ENCODE assay signal across 8 cellular contexts in genomic region chr4:181143241-181143854, GRCh38.
DNase-seq lines count a peak whose midpoint lies in the region; ATAC-seq, FAIRE-seq and TF ChIP-seq lines count a peak whose summit lies in the region.

No MANE protein-coding gene starts in this region.

- H3K4me1 ChIP-seq in K562 (replicated peaks in 1 of 2; ENCODE audit: control insufficient read depth in 2 of 2, insufficient read depth in 2 of 2, low read length in 2 of 2): no peaks in the 10 kb centered on the region

- BruUV-seq in K562 (replicated peaks; lab: Mats Ljungman, UMichigan): no TSS peak

- no peak overlapping the region for H3K4me3 ChIP-seq in K562

- no peaks in the 10 kb centered on the region for H3K9me3 ChIP-seq in K562 (replicated peaks; ENCODE audit: control insufficient read depth, insufficient read depth, low read depth, low read length)

- POLR2A ChIA-PET in K562 (lab: Yijun Ruan, JAX): no interaction called here

- intact Hi-C loops in Right ventricle myocardium superior (cut with DNase I): loop anchor here (5.0 kb wide), 1 partner anchor 384 kb away; no protein-coding TSS in a partner anchor
- intact Hi-C loops in Right ventricle myocardium inferior (cut with DNase I): loop anchor here (1.0 to 5.0 kb wide), 2 partner anchors 119 to 385 kb away; no protein-coding TSS in a partner anchor
- intact Hi-C loops in K562 (cut with micrococcal nuclease): loop anchor here (1.0 to 2.0 kb wide), 3 partner anchors 385 to 1782 kb away; no protein-coding TSS in a partner anchor

- H3K4me2 ChIP-seq in K562 (ENCODE audit: insufficient read depth, low read length): no peak overlapping the region

- no peaks in the 10 kb centered on the region for H3K79me2 ChIP-seq in K562 (ENCODE audit: control insufficient read depth, insufficient read depth, low read length)

- WGBS in K562 (ENCODE audit: insufficient coverage, low coverage, missing lambda C conversion rate): 1% methylated on average over 8 of the region's 8 CpGs

- no peaks in the 10 kb centered on the region for H3K36me3 Mint-ChIP-seq in immature natural killer cell

- H3K9me1 ChIP-seq in K562 (ENCODE audit: control insufficient read depth, insufficient read depth, low read length): no peaks in the 10 kb centered on the region

- TF ChIP-seq EP300 in K562 (IDR thresholded peaks at IDR 0.05; ENCODE audit: low read length): no peak

- in situ Hi-C loops in K562 (cut with MboI): loop anchor here (10.0 kb wide), 1 partner anchor 391 kb away; no protein-coding TSS in a partner anchor

- DNase-seq in Right ventricle myocardium superior (peak; percentile 83), Right ventricle myocardium inferior (ENCODE audit: missing footprints) (no peak), NCI-H1092 (lab: John Stamatoyannopoulos, UW) (peak; percentile 74), T-helper 9 cell (peak; percentile 58), K562 (ENCODE audit: extremely low read depth in 1 of 4, low spot score in 3 of 4) (peak; percentile 44 to 79 (median 46)), immature natural killer cell (peak; percentile 16 to 40 (median 30))
- DNase-seq in stimulated activated CD4-positive, alpha-beta T cell treated with anti-CD3 and anti-CD28 coated beads, Interleukin-15, amount 100 ng/mL, for 1 hour (ENCODE audit: low read depth in 1 of 2, low spot score in 1 of 2): peak; percentile 15 to 52

- H3K4me3 Mint-ChIP-seq in immature natural killer cell: no peak overlapping the region

- FAIRE-seq in K562 (lab: Jason Lieb, UNC): peak; percentile 90

- peak; percentile 71 to 85 (median 71) for TF ChIP-seq CTCF in K562 (IDR thresholded peaks at IDR 0.05 in 2 of 3, conservative IDR thresholded peaks at IDR 0.05 in 1 of 3; ENCODE audit: insufficient read depth in 2 of 3, low read depth in 1 of 3, low read length in 3 of 3)

- peak; percentile 60 to 79 for TF ChIP-seq RAD21 in K562 (CRISPR knock-in tag; conservative IDR thresholded peaks at IDR 0.05 in 1 of 2, IDR thresholded peaks at IDR 0.05 in 1 of 2)

- peaks cover 0 to 2% (median under 1%) of the 10 kb centered on the region in 6 donors for H3K9me3 Mint-ChIP-seq in immature natural killer cell

- H4K20me1 ChIP-seq in K562 (replicated peaks; ENCODE audit: control insufficient read depth, insufficient read depth, low read length): no peaks in the 10 kb centered on the region

- H3K9ac ChIP-seq in K562 (ENCODE audit: insufficient read depth in 1 of 2, low read depth in 2 of 2, low read length in 2 of 2): no peak overlapping the region

- H3K27ac ChIP-seq in K562 (ENCODE audit: extremely low read depth, low read depth, low read length): no peak overlapping the region

- H3K27ac Mint-ChIP-seq in immature natural killer cell: no peak overlapping the region

- H3K36me3 ChIP-seq in K562 (ENCODE audit: control insufficient read depth, insufficient read depth, low read length): no peaks in the 10 kb centered on the region

- CTCF ChIA-PET in K562 (lab: Yijun Ruan, JAX; ENCODE audit: low intra/inter-chr PET ratio): interaction anchor here (0.6 to 0.8 kb wide), 2 partner anchors 385 to 1661 kb away, joined by 3 read pairs; no protein-coding TSS in a partner anchor

- no peaks in the 10 kb centered on the region for H3K27me3 Mint-ChIP-seq in immature natural killer cell (ENCODE audit: low read depth in 3 of 3)

- H3K27me3 ChIP-seq in K562 (ENCODE audit: control insufficient read depth in 2 of 2, insufficient read depth in 2 of 2, low read length in 2 of 2): no peaks in the 10 kb centered on the region

- ATAC-seq in Right ventricle myocardium superior (ENCODE audit: poor library complexity) (peak; percentile 78), Right ventricle myocardium inferior (no peak), HG02610 (IDR thresholded peaks at IDR 0.05; ENCODE audit: unreplicated experiment) (peak; percentile 77), K562 (peak; percentile 87)

- TF ChIP-seq POLR2A in K562 (conservative IDR thresholded peaks at IDR 0.05): no peak

- no peaks in the 10 kb centered on the region for H3K4me1 Mint-ChIP-seq in immature natural killer cell

- H2AFZ ChIP-seq in K562 (ENCODE audit: low read depth, low read length): no peak overlapping the region

TF ChIP-seq in K562, 482 proteins besides CTCF, POLR2A, EP300 and RAD21 (continues in another document):
- TF ChIP-seq E2F8 (IDR thresholded peaks at IDR 0.05; ENCODE audit: low read depth, partially characterized antibody) (no peak), TFE3 (CRISPR knock-in tag; IDR thresholded peaks at IDR 0.05) (no peak), SP2 (IDR thresholded peaks at IDR 0.05; ENCODE audit: extremely low read depth, low read depth, low read length, poor library complexity, severe bottlenecking) (no peak), SMC3 (conservative IDR thresholded peaks at IDR 0.05; ENCODE audit: insufficient read depth, low read depth, low read length) (peak; percentile 85), CEBPB (tag; IDR thresholded peaks at IDR 0.05) (peak; percentile 99), HDAC3 (IDR thresholded peaks at IDR 0.05; ENCODE audit: borderline replicate concordance, partially characterized antibody) (no peak), RAD51 (IDR thresholded peaks at IDR 0.05; ENCODE audit: borderline replicate concordance, low read depth) (no peak), TFAP4 (CRISPR knock-in tag; IDR thresholded peaks at IDR 0.05; ENCODE audit: borderline replicate concordance) (no peak), KAT2B (IDR thresholded peaks at IDR 0.05; ENCODE audit: low read depth, low read length) (no peak), VEZF1 (CRISPR knock-in tag; IDR thresholded peaks at IDR 0.05) (no peak), IRF9 (tag; IDR thresholded peaks at IDR 0.05) (peak; percentile 72), ZNF274 (IDR thresholded peaks at IDR 0.05; ENCODE audit: borderline replicate concordance, low read depth, low read length) (no peak), CEBPG (CRISPR knock-in tag; IDR thresholded peaks at IDR 0.05) (peak; percentile 83), CEBPG (tag; conservative IDR thresholded peaks at IDR 0.05 in 1 of 2, IDR thresholded peaks at IDR 0.05 in 1 of 2) (peak; percentile 93 to 99)
